Comparison of ENCODE assay signal across 8 cellular contexts in genomic region chr17:58172369-58173071, GRCh38. TPM values are rescaled to one million over a fixed set of nuclear protein-coding genes. Genes with fewer than 3 reads are reported as not detected.
A peak's percentile ranks its signal among the peaks of the same experiment; 100 is the strongest.
DNase-seq lines count a peak whose midpoint lies in the region; ATAC-seq and TF ChIP-seq lines count a peak whose summit lies in the region.

No MANE protein-coding gene starts in this region.

- H3K4me1 Mint-ChIP-seq in activated T-helper 1 cell treated with anti-CD3 and anti-CD28 coated beads, Interleukin-12 subunit alpha, Interleukin-12 subunit beta, Interleukin-2, Interleukin-4 antibody, amounts not matched to agents 30 ng/mL and 10 ng/mL and 1 ng/mL, durations not matched to agents 14 hours and 24 hours and 36 hours (ENCODE audit: low read depth) = peaks cover 33% of the 10 kb centered on the region

- no peaks in the 10 kb centered on the region for H3K9me3 Mint-ChIP-seq in activated T-helper 1 cell treated with anti-CD3 and anti-CD28 coated beads, Interleukin-12 subunit alpha, Interleukin-12 subunit beta, Interleukin-2, Interleukin-4 antibody, amounts not matched to agents 30 ng/mL and 10 ng/mL and 1 ng/mL, durations not matched to agents 14 hours and 24 hours and 36 hours

- DNase-seq in BE2C (no peak), GM20000 (ENCODE audit: low spot score) (peak; percentile 58), NCI-H748 (lab: John Stamatoyannopoulos, UW; ENCODE audit: unreplicated experiment) (peak; percentile 59), iris pigment epithelial cell (ENCODE audit: low read depth) (peak; percentile 46), cerebellum (ENCODE audit: low spot score) (no peak), GM03348 (ENCODE audit: low spot score) (no peak)
- peak; percentile 38 for DNase-seq in activated T-helper 1 cell treated with anti-CD3 and anti-CD28 coated beads, Interleukin-12 subunit alpha, Interleukin-12 subunit beta, Interleukin-2, Interleukin-4 antibody, amounts not matched to agents 30 ng/mL and 10 ng/mL and 1 ng/mL, durations not matched to agents 14 hours and 24 hours and 36 hours (ENCODE audit: low spot score)

- H3K9me3 ChIP-seq in BE2C = no peaks in the 10 kb centered on the region

- no peaks in the 10 kb centered on the region for H3K36me3 Mint-ChIP-seq in activated T-helper 1 cell treated with anti-CD3 and anti-CD28 coated beads, Interleukin-12 subunit alpha, Interleukin-12 subunit beta, Interleukin-2, Interleukin-4 antibody, amounts not matched to agents 30 ng/mL and 10 ng/mL and 1 ng/mL, durations not matched to agents 14 hours and 24 hours and 36 hours (ENCODE audit: low read depth)

- intact Hi-C loops in activated T-helper 1 cell treated with anti-CD3 and anti-CD28 coated beads, Interleukin-12 subunit alpha, Interleukin-12 subunit beta, Interleukin-2, Interleukin-4 antibody, amounts not matched to agents 30 ng/mL and 10 ng/mL and 1 ng/mL, durations not matched to agents 14 hours and 24 hours and 36 hours (cut with micrococcal nuclease) = loop anchor here (1.0 to 10.0 kb wide), 3 partner anchors 50 to 278 kb away; partner anchors contain the start of gene SRSF1

- H3K27me3 ChIP-seq in BE2C = peaks cover 58% of the 10 kb centered on the region

- no peaks in the 10 kb centered on the region for H3K4me1 ChIP-seq in BE2C

- TF ChIP-seq CTCF in BE2C (IDR thresholded peaks at IDR 0.05; ENCODE audit: low read depth, low read length) = peak; percentile 67
- TF ChIP-seq CTCF in GM20000 (IDR thresholded peaks at IDR 0.05; ENCODE audit: extremely low read depth, missing control alignments) = peak; percentile 23

- no peak for ATAC-seq in HG03039 (IDR thresholded peaks at IDR 0.05; ENCODE audit: unreplicated experiment)

- H3K27ac Mint-ChIP-seq in activated T-helper 1 cell treated with anti-CD3 and anti-CD28 coated beads, Interleukin-12 subunit alpha, Interleukin-12 subunit beta, Interleukin-2, Interleukin-4 antibody, amounts not matched to agents 30 ng/mL and 10 ng/mL and 1 ng/mL, durations not matched to agents 14 hours and 24 hours and 36 hours = no peak overlapping the region

- H3K27me3 Mint-ChIP-seq in activated T-helper 1 cell treated with anti-CD3 and anti-CD28 coated beads, Interleukin-12 subunit alpha, Interleukin-12 subunit beta, Interleukin-2, Interleukin-4 antibody, amounts not matched to agents 30 ng/mL and 10 ng/mL and 1 ng/mL, durations not matched to agents 14 hours and 24 hours and 36 hours (ENCODE audit: insufficient read depth) = peaks cover 6% of the 10 kb centered on the region

- H3K4me3 Mint-ChIP-seq in activated T-helper 1 cell treated with anti-CD3 and anti-CD28 coated beads, Interleukin-12 subunit alpha, Interleukin-12 subunit beta, Interleukin-2, Interleukin-4 antibody, amounts not matched to agents 30 ng/mL and 10 ng/mL and 1 ng/mL, durations not matched to agents 14 hours and 24 hours and 36 hours = no peak overlapping the region

- H3K4me3 ChIP-seq in BE2C (ENCODE audit: low read depth, low read length) = no peak overlapping the region

- H3K36me3 ChIP-seq in BE2C = no peaks in the 10 kb centered on the region

RNA-seq across cellular contexts. Expression of gene OR4D2, which starts 5.7 kb away (rescaled TPM):
- polyA plus RNA-seq in BE2C (2012; ENCODE audit: insufficient read depth, insufficient read length, low read depth) = not detected
- not detected in 2 replicates for total RNA-seq in activated T-helper 1 cell treated with anti-CD3 and anti-CD28 coated beads, Interleukin-12 subunit alpha, Interleukin-12 subunit beta, Interleukin-2, Interleukin-4 antibody, amounts not matched to agents 30 ng/mL and 10 ng/mL and 1 ng/mL, durations not matched to agents 14 hours and 24 hours and 36 hours
- not detected for total RNA-seq in cerebellum

RNA-seq across cellular contexts. Expression of gene EPX, which starts 20.0 kb away (rescaled TPM):
- polyA plus RNA-seq in BE2C (2012; ENCODE audit: insufficient read depth, insufficient read length, low read depth) = 0.74 TPM
- total RNA-seq in activated T-helper 1 cell treated with anti-CD3 and anti-CD28 coated beads, Interleukin-12 subunit alpha, Interleukin-12 subunit beta, Interleukin-2, Interleukin-4 antibody, amounts not matched to agents 30 ng/mL and 10 ng/mL and 1 ng/mL, durations not matched to agents 14 hours and 24 hours and 36 hours = not detected in 2 replicates
- 0.09 TPM for total RNA-seq in cerebellum

RNA-seq across cellular contexts. Expression of gene OR4D1, which starts 24.3 kb away (rescaled TPM):
- polyA plus RNA-seq in BE2C (2012; ENCODE audit: insufficient read depth, insufficient read length, low read depth) = 0.65 TPM
- total RNA-seq in activated T-helper 1 cell treated with anti-CD3 and anti-CD28 coated beads, Interleukin-12 subunit alpha, Interleukin-12 subunit beta, Interleukin-2, Interleukin-4 antibody, amounts not matched to agents 30 ng/mL and 10 ng/mL and 1 ng/mL, durations not matched to agents 14 hours and 24 hours and 36 hours = 0.10 and 0.26 TPM in 2 replicates
- 0.18 TPM for total RNA-seq in cerebellum

RNA-seq across cellular contexts. Expression of gene MKS1, which starts 46.5 kb away (rescaled TPM):
- polyA plus RNA-seq in BE2C (2012; ENCODE audit: insufficient read depth, insufficient read length, low read depth) = 25.2 TPM
- 18.8 and 23.3 TPM in 2 replicates for total RNA-seq in activated T-helper 1 cell treated with anti-CD3 and anti-CD28 coated beads, Interleukin-12 subunit alpha, Interleukin-12 subunit beta, Interleukin-2, Interleukin-4 antibody, amounts not matched to agents 30 ng/mL and 10 ng/mL and 1 ng/mL, durations not matched to agents 14 hours and 24 hours and 36 hours
- 20.8 TPM for total RNA-seq in cerebellum

Comparison
In these comparisons a context has a peak if more than half of its experiments do, and no peak if none do; other contexts are left out.
1. DNase-seq: peak in GM20000 (single experiment), NCI-H748 (single experiment), activated T-helper 1 cell treated with anti-CD3 and anti-CD28 coated beads, Interleukin-12 subunit alpha, Interleukin-12 subunit beta, Interleukin-2, Interleukin-4 antibody, amounts not matched to agents 30 ng/mL and 10 ng/mL and 1 ng/mL, durations not matched to agents 14 hours and 24 hours and 36 hours (single experiment) and iris pigment epithelial cell (single experiment); none in BE2C (single experiment), cerebellum (single experiment) and GM03348 (single experiment).